8 cellular contexts compared by ENCODE assay signal in the genomic region with DNA sequence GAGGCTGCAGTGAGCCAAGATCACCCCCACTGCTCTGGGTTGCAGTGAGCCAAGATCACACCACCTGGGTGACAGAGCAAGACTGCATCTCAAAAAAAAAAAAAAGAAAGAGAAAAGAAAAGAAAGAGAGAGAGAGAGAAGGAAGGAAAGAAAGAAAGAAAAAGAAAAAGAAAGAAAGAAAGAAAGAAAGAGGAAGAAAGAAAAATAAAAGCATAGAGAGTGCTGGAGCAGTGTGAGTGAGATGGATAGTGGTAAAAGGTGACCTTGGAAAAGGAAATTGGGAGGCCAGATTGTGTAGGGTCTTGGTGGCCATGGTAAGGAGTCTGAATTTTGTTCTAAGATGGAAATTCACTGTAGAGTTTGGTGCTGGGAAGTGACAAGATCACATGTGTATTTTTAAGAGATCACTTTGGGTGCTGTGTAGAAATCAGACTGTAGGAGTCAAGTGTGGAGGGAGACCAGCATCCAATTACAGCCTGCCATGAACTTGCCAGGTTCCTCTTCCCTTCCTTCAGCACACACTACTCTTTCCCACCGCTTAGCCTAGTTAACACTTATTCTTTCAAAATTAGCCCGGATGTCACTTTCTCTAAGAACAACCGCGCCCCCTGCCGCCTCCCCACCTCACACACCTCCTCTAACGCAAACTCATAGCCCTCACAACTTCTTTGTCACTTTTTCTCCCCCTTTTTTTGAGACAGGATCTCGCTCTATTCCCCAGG.
DNase-seq lines count a peak whose midpoint lies in the region; ATAC-seq and TF ChIP-seq lines count a peak whose summit lies in the region.

No MANE protein-coding gene starts in this region.

- H3K27me3 ChIP-seq in HL-60 (ENCODE audit: insufficient read depth, poor library complexity, severe bottlenecking): no peaks in the 10 kb centered on the region

- peak overlapping the region; percentile 58 for H3K4me3 ChIP-seq in HL-60 (replicated peaks; ENCODE audit: insufficient read depth, low read length)

- no peak for ATAC-seq in GM19455 (IDR thresholded peaks at IDR 0.05; ENCODE audit: unreplicated experiment)

- H3K27ac ChIP-seq in HL-60 (replicated peaks): peak overlapping the region; percentile 93

- DNase-seq in DMS 273 (lab: John Stamatoyannopoulos, UW; ENCODE audit: unreplicated experiment) (peak; percentile 92), HL-60 (ENCODE audit: low read depth in 1 of 2, low spot score in 1 of 2) (peak; percentile 77 to 90), NCI-H748 treated with DMSO at 0.1 percent for 48 hours (lab: John Stamatoyannopoulos, UW) (peak; percentile 95), medulla oblongata (ENCODE audit: extremely low spot score) (peak; percentile 82)
- DNase-seq in activated CD4-positive, alpha-beta T cell treated with anti-CD3 and anti-CD28 coated beads, Interleukin-2, amount 50 U/mL, for 4 hours: peak; percentile 83 to 85
- DNase-seq in effector CD4-positive, alpha-beta T cell: peak; percentile 78
- peak; percentile 61 to 69 (median 65) for DNase-seq in stimulated activated CD4-positive, alpha-beta T cell treated with anti-CD3 and anti-CD28 coated beads, TNF-alpha, amount 100 ng/mL, for 4 hours (ENCODE audit: low read depth in 3 of 3)

- peak; percentile 32 for TF ChIP-seq CTCF in HL-60 (IDR thresholded peaks at IDR 0.05; ENCODE audit: insufficient read depth, low read length)
